Comparison of ENCODE assay signal across 1 cellular context in genomic region chr22:24189249-24190158, GRCh38.
TF ChIP-seq lines count a peak whose summit lies in the region.

No MANE protein-coding gene starts in this region.

TF ChIP-seq in GM23338, 12 proteins besides CTCF, POLR2A, EP300 and RAD21:
- no peak for TF ChIP-seq ZNF462 (CRISPR knock-in tag; IDR thresholded peaks at IDR 0.05)
- TF ChIP-seq EZH2phosphoT487 (IDR thresholded peaks at IDR 0.05; ENCODE audit: unreplicated experiment): no peak
- TF ChIP-seq, protein P1, sequence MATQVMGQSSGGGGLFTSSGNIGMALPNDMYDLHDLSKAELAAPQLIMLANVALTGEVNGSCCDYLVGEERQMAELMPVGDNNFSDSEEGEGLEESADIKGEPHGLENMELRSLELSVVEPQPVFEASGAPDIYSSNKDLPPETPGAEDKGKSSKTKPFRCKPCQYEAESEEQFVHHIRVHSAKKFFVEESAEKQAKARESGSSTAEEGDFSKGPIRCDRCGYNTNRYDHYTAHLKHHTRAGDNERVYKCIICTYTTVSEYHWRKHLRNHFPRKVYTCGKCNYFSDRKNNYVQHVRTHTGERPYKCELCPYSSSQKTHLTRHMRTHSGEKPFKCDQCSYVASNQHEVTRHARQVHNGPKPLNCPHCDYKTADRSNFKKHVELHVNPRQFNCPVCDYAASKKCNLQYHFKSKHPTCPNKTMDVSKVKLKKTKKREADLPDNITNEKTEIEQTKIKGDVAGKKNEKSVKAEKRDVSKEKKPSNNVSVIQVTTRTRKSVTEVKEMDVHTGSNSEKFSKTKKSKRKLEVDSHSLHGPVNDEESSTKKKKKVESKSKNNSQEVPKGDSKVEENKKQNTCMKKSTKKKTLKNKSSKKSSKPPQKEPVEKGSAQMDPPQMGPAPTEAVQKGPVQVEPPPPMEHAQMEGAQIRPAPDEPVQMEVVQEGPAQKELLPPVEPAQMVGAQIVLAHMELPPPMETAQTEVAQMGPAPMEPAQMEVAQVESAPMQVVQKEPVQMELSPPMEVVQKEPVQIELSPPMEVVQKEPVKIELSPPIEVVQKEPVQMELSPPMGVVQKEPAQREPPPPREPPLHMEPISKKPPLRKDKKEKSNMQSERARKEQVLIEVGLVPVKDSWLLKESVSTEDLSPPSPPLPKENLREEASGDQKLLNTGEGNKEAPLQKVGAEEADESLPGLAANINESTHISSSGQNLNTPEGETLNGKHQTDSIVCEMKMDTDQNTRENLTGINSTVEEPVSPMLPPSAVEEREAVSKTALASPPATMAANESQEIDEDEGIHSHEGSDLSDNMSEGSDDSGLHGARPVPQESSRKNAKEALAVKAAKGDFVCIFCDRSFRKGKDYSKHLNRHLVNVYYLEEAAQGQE (IDR thresholded peaks at IDR 0.05; ENCODE audit: unreplicated experiment): no peak
- TF ChIP-seq POLR2AphosphoS5 (IDR thresholded peaks at IDR 0.05; ENCODE audit: low read depth): no peak
- no peak for TF ChIP-seq EZH2 (IDR thresholded peaks at IDR 0.05; ENCODE audit: low read depth, unreplicated experiment)
- no peak for TF ChIP-seq CREB1 (CRISPR knock-in tag; IDR thresholded peaks at IDR 0.05; ENCODE audit: low read depth)
- TF ChIP-seq NANOG (IDR thresholded peaks at IDR 0.05; ENCODE audit: borderline replicate concordance): no peak
- TF ChIP-seq STAT1 (IDR thresholded peaks at IDR 0.05; ENCODE audit: unreplicated experiment): no peak
- no peak for TF ChIP-seq JUNB (IDR thresholded peaks at IDR 0.05; ENCODE audit: unreplicated experiment)
- TF ChIP-seq ZNF331 (CRISPR knock-in tag; IDR thresholded peaks at IDR 0.05; ENCODE audit: low read depth): no peak
- TF ChIP-seq ZNF114 (CRISPR knock-in tag; IDR thresholded peaks at IDR 0.05): no peak
- no peak for TF ChIP-seq ETS1 (IDR thresholded peaks at IDR 0.05)
TF ChIP-seq in GM23338: peak in this region for 0.
